18 cellular contexts compared by ENCODE assay signal in the genomic region with DNA sequence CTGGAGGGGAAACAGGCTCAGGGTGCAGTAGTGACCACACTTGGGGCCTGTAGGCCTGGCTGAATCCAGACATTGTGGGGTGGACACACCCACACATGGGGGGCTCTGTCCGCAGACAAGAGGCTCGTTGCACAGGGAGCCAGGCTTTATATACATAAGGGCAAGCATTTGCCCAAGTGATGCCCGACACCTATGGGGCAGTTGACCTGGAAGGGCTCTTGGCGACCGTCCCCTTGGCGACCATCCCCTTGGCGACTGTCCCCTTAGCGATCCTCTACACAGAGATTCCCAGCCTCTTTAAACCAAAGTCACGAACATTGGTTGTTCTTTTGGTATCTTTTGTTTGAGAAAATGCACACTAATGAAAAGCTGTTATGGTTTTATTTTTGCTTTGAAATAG. TPM values are rescaled to one million over a fixed set of nuclear protein-coding genes. Genes with fewer than 3 reads are reported as not detected.
A peak's percentile ranks its signal among the peaks of the same experiment; 100 is the strongest.
DNase-seq lines count a peak whose midpoint lies in the region; ATAC-seq, FAIRE-seq and TF ChIP-seq lines count a peak whose summit lies in the region.
"Had no signal": no experiment of that assay in that cellular context is flagged by ENCODE, and none has a peak within 500 bp of the region (broad histone marks: within the 10 kb centered on the region; RNA-seq: fewer than 3 reads in every experiment).

No MANE protein-coding gene starts in this region.

- in situ Hi-C loops in GM13977 (cut with MboI; ENCODE audit: low pct_unique_long_range_greater_than_20kb, low sequenced_read_pairs, unreplicated experiment) = no loop called here

- no peak for DNase-seq in CD4-positive, CD25-positive, alpha-beta regulatory T cell
- DNase-seq in HTR-8/SVneo (ENCODE audit: insufficient read length, low spot score) (no peak), T-helper 17 cell (no peak), hepatocyte (ENCODE audit: low spot score) (no peak), activated gamma-delta T cell treated with Interleukin-2 at 50 U/mL for 16 hours (no peak), GM13977 (ENCODE audit: low spot score) (no peak), GM19238 (ENCODE audit: insufficient read length, low spot score) (no peak)
- DNase-seq: activated effector memory CD4-positive, alpha-beta T cell treated with anti-CD3 and anti-CD28 coated beads, Interleukin-2, amount 50 U/mL, for 16 hours; adrenal gland; CD8-positive, alpha-beta memory T cell; left lung; mucosa of descending colon; NCI-H1694 treated with DMSO at 0.1 percent for 48 hours had no signal

- H3K36me3 ChIP-seq in CD4-positive, CD25-positive, alpha-beta regulatory T cell (ENCODE audit: control insufficient read depth, insufficient read depth, low read length) = no peaks in the 10 kb centered on the region
- no peaks in the 10 kb centered on the region for H3K36me3 ChIP-seq in hepatocyte (replicated peaks; ENCODE audit: insufficient read depth, low read depth)
- H3K36me3 ChIP-seq: adrenal gland, cardiac muscle cell, left lung had no signal

- TF ChIP-seq CTCF in hepatocyte (IDR thresholded peaks at IDR 0.05; ENCODE audit: poor library complexity) (no peak), GM13977 (IDR thresholded peaks at IDR 0.05; ENCODE audit: extremely low read depth, insufficient read depth, missing control alignments) (no peak)

- no peak overlapping the region for H3K27ac ChIP-seq in CD4-positive, CD25-positive, alpha-beta regulatory T cell (ENCODE audit: insufficient read depth, low read length, poor library complexity, severe bottlenecking)
- H3K27ac ChIP-seq in hepatocyte = no peak overlapping the region
- H3K27ac ChIP-seq: adrenal gland, cardiac muscle cell, epithelial cell of prostate, left lung had no signal

- H3K4me3 ChIP-seq in CD4-positive, CD25-positive, alpha-beta regulatory T cell (ENCODE audit: low read depth, low read length) = no peak overlapping the region
- no peak overlapping the region for H3K4me3 ChIP-seq in hepatocyte
- H3K4me3 ChIP-seq: adrenal gland, cardiac muscle cell, mucosa of descending colon had no signal

- peaks cover 0 to 6% (median 0%) of the 10 kb centered on the region in 7 donors for H3K9me3 Mint-ChIP-seq in CD4-positive, CD25-positive, alpha-beta regulatory T cell

- FAIRE-seq in HTR-8/SVneo (lab: Jason Lieb, UNC) = peak; percentile 73
- FAIRE-seq: H1 had no signal

- no peaks in the 10 kb centered on the region for H3K9me2 ChIP-seq in hepatocyte (replicated peaks; ENCODE audit: insufficient read depth)

- no peaks in the 10 kb centered on the region for H3K9me3 ChIP-seq in CD4-positive, CD25-positive, alpha-beta regulatory T cell (ENCODE audit: control insufficient read depth in 2 of 2, low read length in 2 of 2)
- H3K9me3 ChIP-seq in T-helper 17 cell (ENCODE audit: control insufficient read depth, low read length, poor library complexity, severe bottlenecking) = peaks cover 3% of the 10 kb centered on the region
- H3K9me3 ChIP-seq in hepatocyte (ENCODE audit: low read depth) = no peaks in the 10 kb centered on the region
- H3K9me3 ChIP-seq: mucosa of descending colon had no signal

- H3K27me3 Mint-ChIP-seq in CD4-positive, CD25-positive, alpha-beta regulatory T cell = peaks cover 11% of the 10 kb centered on the region
- peaks cover 61% of the 10 kb centered on the region for H3K27me3 Mint-ChIP-seq in T-helper 17 cell

- H3K4me1 ChIP-seq in CD4-positive, CD25-positive, alpha-beta regulatory T cell (ENCODE audit: control insufficient read depth, insufficient read depth, low read length, poor library complexity, severe bottlenecking) = peaks cover 32% of the 10 kb centered on the region
- H3K4me1 ChIP-seq in hepatocyte (ENCODE audit: insufficient read depth) = peaks cover 8% of the 10 kb centered on the region

- 96% methylated on average over 9 of the region's 9 CpGs for WGBS in hepatocyte (ENCODE audit: low lambda C conversion rate, missing lambda C conversion rate)

- peak overlapping the region; percentile 85 to 90 (median 86) for H3K4me3 Mint-ChIP-seq in CD4-positive, CD25-positive, alpha-beta regulatory T cell
- peak overlapping the region; percentile 96 for H3K4me3 Mint-ChIP-seq in T-helper 17 cell

- no peak for ATAC-seq in CD4-positive, CD25-positive, alpha-beta regulatory T cell (ENCODE audit: low read depth in 2 of 2)
- ATAC-seq in T-helper 17 cell (no peak), GM21526 (IDR thresholded peaks at IDR 0.05; ENCODE audit: low FRiP score, unreplicated experiment) (no peak)
- ATAC-seq: left lung, mucosa of descending colon had no signal

- H4K20me1 ChIP-seq in hepatocyte (ENCODE audit: insufficient read depth, poor library complexity, severe bottlenecking) = no peaks in the 10 kb centered on the region

- H3K79me2 ChIP-seq in hepatocyte = peaks cover 5% of the 10 kb centered on the region

- H3K36me3 Mint-ChIP-seq in CD4-positive, CD25-positive, alpha-beta regulatory T cell = no peaks in the 10 kb centered on the region
- H3K36me3 Mint-ChIP-seq in T-helper 17 cell (ENCODE audit: low read depth) = peaks cover 5% of the 10 kb centered on the region

- no peak overlapping the region for H2AFZ ChIP-seq in hepatocyte

- peaks cover 0 to 60% (median 39%) of the 10 kb centered on the region in 4 donors for H3K4me1 Mint-ChIP-seq in CD4-positive, CD25-positive, alpha-beta regulatory T cell
- H3K4me1 Mint-ChIP-seq in T-helper 17 cell = peaks cover 25% of the 10 kb centered on the region

- H3K27me3 ChIP-seq in CD4-positive, CD25-positive, alpha-beta regulatory T cell (ENCODE audit: control insufficient read depth, insufficient read depth, low read length) = no peaks in the 10 kb centered on the region
- peaks cover 53% of the 10 kb centered on the region for H3K27me3 ChIP-seq in hepatocyte

- peak overlapping the region; percentile 89 for H3K4me2 ChIP-seq in hepatocyte

- no peak overlapping the region for H3K27ac Mint-ChIP-seq in CD4-positive, CD25-positive, alpha-beta regulatory T cell
- H3K27ac Mint-ChIP-seq in T-helper 17 cell = no peak overlapping the region
- H3K27ac Mint-ChIP-seq: activated CD4-positive, alpha-beta T cell treated with anti-CD3 and anti-CD28 coated beads for 36 hours had no signal

RNA-seq across cellular contexts. Expression of gene TOX2, which starts 2.7 kb away (rescaled TPM):
- 9.2 TPM for total RNA-seq in CD4-positive, CD25-positive, alpha-beta regulatory T cell
- polyA plus RNA-seq in CD4-positive, CD25-positive, alpha-beta regulatory T cell = 1 to 10 TPM; 2.0 to 5.6 (median 2.8) TPM
- 1 to 10 TPM; 1.7 to 2.2 TPM for total RNA-seq in T-helper 17 cell
- 0.87 and 2.8 TPM in 2 replicates for total RNA-seq in hepatocyte
- 12.1 and 13.4 TPM in 2 replicates for polyA plus RNA-seq in hepatocyte
